In genomic region chr3:112769624-112770023, GRCh38 we compare ENCODE assay signal across 21 cellular contexts.
DNase-seq lines count a peak whose midpoint lies in the region; ATAC-seq, FAIRE-seq and TF ChIP-seq lines count a peak whose summit lies in the region.
"Had no signal": no experiment of that assay in that cellular context is flagged by ENCODE, and none has a peak within 500 bp of the region (broad histone marks: within the 10 kb centered on the region; RNA-seq: fewer than 3 reads in every experiment).

No MANE protein-coding gene starts in this region.

- H3K9ac ChIP-seq in KMS-11, result no peak overlapping the region
- no peak overlapping the region for H3K9ac ChIP-seq in H1 (replicated peaks in 1 of 4; ENCODE audit: extremely low read depth in 1 of 4, low read depth in 3 of 4, low read length in 3 of 4)

- FAIRE-seq in H1 (lab: Jason Lieb, UNC), result no peak

- CTCF ChIA-PET in activated CD4-positive, alpha-beta memory T cell treated with anti-CD3 and anti-CD28 coated beads for 36 hours (lab: Charles Lee), result interaction anchor here (0.6 to 1.5 kb wide), 4 partner anchors 29 to 209 kb away, joined by 3 to 7 read pairs (median 4); no protein-coding TSS in a partner anchor
- CTCF ChIA-PET in activated CD4-positive, alpha-beta memory T cell treated with anti-CD3 and anti-CD28 coated beads, Interleukin-2, amount 10 ng/mL, durations not matched to agents 7 days and 5 days (lab: Charles Lee), result interaction anchor here (0.8 to 1.2 kb wide), 2 partner anchors 10 to 35 kb away, joined by 3 to 4 read pairs; no protein-coding TSS in a partner anchor
- CTCF ChIA-PET in H1 (lab: Charles Lee; ENCODE audit: partially characterized antibody), result interaction anchor here (1.3 kb wide), 1 partner anchor 35 kb away, joined by 3 read pairs; no protein-coding TSS in a partner anchor

- H2BK15ac ChIP-seq in H1 (ENCODE audit: low read length), result no peak overlapping the region

- no peak for TF ChIP-seq RAD21 in H1 (IDR thresholded peaks at IDR 0.05 in 1 of 2, conservative IDR thresholded peaks at IDR 0.05 in 1 of 2; ENCODE audit: low read depth in 2 of 2, low read length in 2 of 2)

- no peak overlapping the region for H2BK20ac ChIP-seq in H1 (ENCODE audit: low read length)

- no peaks in the 10 kb centered on the region for H3K79me1 ChIP-seq in H1 (ENCODE audit: low read depth, low read length)

- H3K9me3 ChIP-seq in H1 (ENCODE audit: insufficient read depth in 2 of 2, low read depth in 1 of 2, low read length in 1 of 2) (no peaks in the 10 kb centered on the region), osteoblast (ENCODE audit: low read depth, low read length) (no peaks in the 10 kb centered on the region)
- H3K9me3 ChIP-seq: upper lobe of left lung had no signal

- no peak for ATAC-seq in HG03521 (IDR thresholded peaks at IDR 0.05; ENCODE audit: unreplicated experiment)
- ATAC-seq: CD8-positive, alpha-beta T cell; T-cell had no signal

- H2AK5ac ChIP-seq in H1 (ENCODE audit: low read depth, low read length), result no peak overlapping the region

- POLR2A ChIA-PET in activated CD4-positive, alpha-beta memory T cell treated with anti-CD3 and anti-CD28 coated beads for 36 hours (lab: Charles Lee), result no interaction called here
- POLR2A ChIA-PET in activated CD4-positive, alpha-beta memory T cell treated with anti-CD3 and anti-CD28 coated beads, Interleukin-2, amount 10 ng/mL, durations not matched to agents 7 days and 5 days (lab: Charles Lee), result no interaction called here
- POLR2A ChIA-PET in H1 (lab: Charles Lee; ENCODE audit: partially characterized antibody), result no interaction called here

- H3K4me1 ChIP-seq in KMS-11 (ENCODE audit: low read depth, poor library complexity, severe bottlenecking) (peaks cover 56% of the 10 kb centered on the region), H1 (replicated peaks in 1 of 4; ENCODE audit: control insufficient read depth in 3 of 4, insufficient read depth in 4 of 4, low read length in 3 of 4) (peaks cover 0 to 2% (median 1%) of the 10 kb centered on the region in 4 experiments; a peak in 2 of 7 replicates), osteoblast (ENCODE audit: insufficient read depth, low read length) (peaks cover 31% of the 10 kb centered on the region)

- no peak for TF ChIP-seq POLR2A in H1 (IDR thresholded peaks at IDR 0.05; ENCODE audit: control extremely low read depth in 1 of 2, low read depth in 2 of 2, low read length in 2 of 2)

- no peak for TF ChIP-seq EP300 in H1 (IDR thresholded peaks at IDR 0.05; ENCODE audit: borderline replicate concordance in 1 of 2, low read depth in 2 of 2, low read length in 2 of 2)

- H2BK5ac ChIP-seq in H1 (ENCODE audit: low read depth, low read length), result no peak overlapping the region

- DNase-seq in activated CD4-positive, alpha-beta memory T cell treated with anti-CD3 and anti-CD28 coated beads for 36 hours, result no peak
- DNase-seq in activated CD4-positive, alpha-beta memory T cell treated with anti-CD3 and anti-CD28 coated beads, Interleukin-2, amount 10 ng/mL, durations not matched to agents 7 days and 5 days, result no peak
- DNase-seq in H1 (ENCODE audit: low read depth in 1 of 2, low spot score in 2 of 2) (no peak), osteoblast (ENCODE audit: insufficient read length, low spot score, missing footprints) (peak; percentile 89), NCI-H226 (no peak), NCI-H526 treated with DMSO at 0.1 percent for 48 hours (lab: John Stamatoyannopoulos, UW) (no peak)
- DNase-seq: CD8-positive, alpha-beta T cell; central memory CD4-positive, alpha-beta T cell; DMS79 treated with DMSO at 0.1 percent for 48 hours; glutamatergic neuron; NCI-H774; T-cell; upper lobe of left lung; WERI-Rb-1 had no signal

- TF ChIP-seq CTCF in KMS-11 (conservative IDR thresholded peaks at IDR 0.05; ENCODE audit: low read depth, low read length), result no peak
- TF ChIP-seq CTCF in H1 (IDR thresholded peaks at IDR 0.05; ENCODE audit: control extremely low read depth in 1 of 3, insufficient read depth in 1 of 3, low read depth in 1 of 3, low read length in 3 of 3), result no peak
- no peak for TF ChIP-seq CTCF in osteoblast (IDR thresholded peaks at IDR 0.05; ENCODE audit: extremely low read depth, low read depth, low read length)

- H4K91ac ChIP-seq in H1 (replicated peaks; ENCODE audit: insufficient read length, low read length), result no peak overlapping the region

- H3K27me3 ChIP-seq in KMS-11 (ENCODE audit: insufficient read depth, low read depth) (no peaks in the 10 kb centered on the region), H1 (replicated peaks in 1 of 4; ENCODE audit: control insufficient read depth in 3 of 4, extremely low read depth in 1 of 4, insufficient read depth in 3 of 4, low read length in 3 of 4) (no peaks in the 10 kb centered on the region), osteoblast (ENCODE audit: insufficient read depth, low read length) (no peaks in the 10 kb centered on the region)
- H3K27me3 ChIP-seq: upper lobe of left lung had no signal

- H3K36me3 Mint-ChIP-seq in activated CD4-positive, alpha-beta memory T cell treated with anti-CD3 and anti-CD28 coated beads for 36 hours, result no peaks in the 10 kb centered on the region
- peaks cover 5% of the 10 kb centered on the region for H3K36me3 Mint-ChIP-seq in activated CD4-positive, alpha-beta memory T cell treated with anti-CD3 and anti-CD28 coated beads, Interleukin-2, amount 10 ng/mL, durations not matched to agents 7 days and 5 days (ENCODE audit: low read depth)
- H3K36me3 Mint-ChIP-seq: CD8-positive, alpha-beta T cell; IgD-negative memory B cell; natural killer cell treated with Interleukin-12 subunit alpha and Interleukin-12 subunit beta and Interleukin-15 and Interleukin-18, amount 100 ng/mL, for 72 hours; stimulated activated naive B cell treated with anti-CD40 and anti-IgM and Interleukin-4, amounts not matched to agents 10 μg/mL and 1 μg/mL and 100 μg/mL, for 72 hours; T-cell had no signal

- no peaks in the 10 kb centered on the region for H3K27me3 Mint-ChIP-seq in activated CD4-positive, alpha-beta memory T cell treated with anti-CD3 and anti-CD28 coated beads for 36 hours
- no peaks in the 10 kb centered on the region for H3K27me3 Mint-ChIP-seq in activated CD4-positive, alpha-beta memory T cell treated with anti-CD3 and anti-CD28 coated beads, Interleukin-2, amount 10 ng/mL, durations not matched to agents 7 days and 5 days
- H3K27me3 Mint-ChIP-seq: activated naive CD8-positive, alpha-beta T cell treated with anti-CD3 and anti-CD28 coated beads, Interleukin-2, amount 50 U/mL, for 24 hours; IgD-negative memory B cell; natural killer cell treated with Interleukin-12 subunit alpha and Interleukin-12 subunit beta and Interleukin-15 and Interleukin-18, amount 100 ng/mL, for 72 hours; stimulated activated naive B cell treated with anti-CD40 and anti-IgM and Interleukin-4, amounts not matched to agents 10 μg/mL and 1 μg/mL and 100 μg/mL, for 72 hours; T-cell had no signal

- no peak overlapping the region for H3K18ac ChIP-seq in H1 (ENCODE audit: extremely low read depth, low read length)

- no peak overlapping the region for H4K5ac ChIP-seq in H1 (ENCODE audit: insufficient read length, low read depth, low read length)

- H3K4me2 ChIP-seq in KMS-11 (0 out of 2 replicates have a peak overlapping the region, but pooled peaks have one; percentile 5), H1 (ENCODE audit: insufficient read depth in 1 of 2, low read depth in 2 of 2, low read length in 2 of 2) (no peak overlapping the region; a peak in 1 of 4 replicates), osteoblast (ENCODE audit: insufficient read depth, low read length) (peak overlapping the region; percentile 29)
- H3K4me2 ChIP-seq: smooth muscle cell had no signal

- H3K23me2 ChIP-seq in H1 (ENCODE audit: low read depth, low read length), result no peaks in the 10 kb centered on the region; the same call in 1 of the 2 replicates

- H3K14ac ChIP-seq in H1 (ENCODE audit: insufficient read length), result no peak overlapping the region

- H3K36me3 ChIP-seq in KMS-11 (ENCODE audit: insufficient read depth), result no peaks in the 10 kb centered on the region
- no peaks in the 10 kb centered on the region for H3K36me3 ChIP-seq in H1 (ENCODE audit: control insufficient read depth in 2 of 4, insufficient read depth in 4 of 4, low read length in 3 of 4)
- no peaks in the 10 kb centered on the region for H3K36me3 ChIP-seq in osteoblast (ENCODE audit: insufficient read depth, low read length)
- H3K36me3 ChIP-seq: upper lobe of left lung, WERI-Rb-1 had no signal

- H3K23ac ChIP-seq in H1 (ENCODE audit: insufficient read length), result no peak overlapping the region

- H2BK12ac ChIP-seq in H1 (ENCODE audit: low read depth, low read length), result no peak overlapping the region

- peak overlapping the region; percentile 88 for H3K27ac Mint-ChIP-seq in activated CD4-positive, alpha-beta memory T cell treated with anti-CD3 and anti-CD28 coated beads for 36 hours
- H3K27ac Mint-ChIP-seq in activated CD4-positive, alpha-beta memory T cell treated with anti-CD3 and anti-CD28 coated beads, Interleukin-2, amount 10 ng/mL, durations not matched to agents 7 days and 5 days, result no peak overlapping the region
- H3K27ac Mint-ChIP-seq: activated naive CD8-positive, alpha-beta T cell treated with anti-CD3 and anti-CD28 coated beads, Interleukin-2, amount 50 U/mL, for 24 hours; CD8-positive, alpha-beta T cell; stimulated activated naive B cell treated with anti-CD40 and anti-IgM and Interleukin-4, amounts not matched to agents 10 μg/mL and 1 μg/mL and 100 μg/mL, for 72 hours; T-cell had no signal

- H3K27ac ChIP-seq in KMS-11 (no peak overlapping the region), H1 (ENCODE audit: low read depth, low read length) (no peak overlapping the region), osteoblast (ENCODE audit: low read depth, low read length) (peak overlapping the region; percentile 87)
- H3K27ac ChIP-seq: upper lobe of left lung, WERI-Rb-1 had no signal

- H3K4me3 Mint-ChIP-seq in activated CD4-positive, alpha-beta memory T cell treated with anti-CD3 and anti-CD28 coated beads for 36 hours, result peak overlapping the region; percentile 12
- no peak overlapping the region for H3K4me3 Mint-ChIP-seq in activated CD4-positive, alpha-beta memory T cell treated with anti-CD3 and anti-CD28 coated beads, Interleukin-2, amount 10 ng/mL, durations not matched to agents 7 days and 5 days
- H3K4me3 Mint-ChIP-seq: activated naive CD8-positive, alpha-beta T cell treated with anti-CD3 and anti-CD28 coated beads, Interleukin-2, amount 50 U/mL, for 24 hours; CD8-positive, alpha-beta T cell; natural killer cell treated with Interleukin-12 subunit alpha and Interleukin-12 subunit beta and Interleukin-15 and Interleukin-18, amount 100 ng/mL, for 72 hours; stimulated activated naive B cell treated with anti-CD40 and anti-IgM and Interleukin-4, amounts not matched to agents 10 μg/mL and 1 μg/mL and 100 μg/mL, for 72 hours; T-cell had no signal

- peaks cover 45% of the 10 kb centered on the region for H3K4me1 Mint-ChIP-seq in activated CD4-positive, alpha-beta memory T cell treated with anti-CD3 and anti-CD28 coated beads for 36 hours (ENCODE audit: low read depth)
- H3K4me1 Mint-ChIP-seq in activated CD4-positive, alpha-beta memory T cell treated with anti-CD3 and anti-CD28 coated beads, Interleukin-2, amount 10 ng/mL, durations not matched to agents 7 days and 5 days, result peaks cover 47% of the 10 kb centered on the region

- no peak overlapping the region for H3K4ac ChIP-seq in H1 (replicated peaks; ENCODE audit: insufficient read length, low read depth, low read length)

- no peaks in the 10 kb centered on the region for H3K9me3 Mint-ChIP-seq in activated CD4-positive, alpha-beta memory T cell treated with anti-CD3 and anti-CD28 coated beads for 36 hours
- H3K9me3 Mint-ChIP-seq in activated CD4-positive, alpha-beta memory T cell treated with anti-CD3 and anti-CD28 coated beads, Interleukin-2, amount 10 ng/mL, durations not matched to agents 7 days and 5 days, result peaks cover 3% of the 10 kb centered on the region
- H3K9me3 Mint-ChIP-seq: activated naive CD8-positive, alpha-beta T cell treated with anti-CD3 and anti-CD28 coated beads, Interleukin-2, amount 50 U/mL, for 24 hours; CD8-positive, alpha-beta T cell; IgD-negative memory B cell; natural killer cell treated with Interleukin-12 subunit alpha and Interleukin-12 subunit beta and Interleukin-15 and Interleukin-18, amount 100 ng/mL, for 72 hours; T-cell had no signal

- H4K8ac ChIP-seq in H1 (ENCODE audit: extremely low read depth, insufficient read depth, low read length), result no peak overlapping the region

- no peak overlapping the region for H2BK120ac ChIP-seq in H1 (replicated peaks; ENCODE audit: low read depth, low read length)

- no peak overlapping the region for H3K56ac ChIP-seq in H1 (replicated peaks; ENCODE audit: insufficient read length, low read depth, low read length)

- H4K20me1 ChIP-seq in KMS-11 (ENCODE audit: insufficient read depth) (no peaks in the 10 kb centered on the region), H1 (replicated peaks in 1 of 2; ENCODE audit: control insufficient read depth in 1 of 2, insufficient read depth in 2 of 2, low read length in 2 of 2) (no peaks in the 10 kb centered on the region), osteoblast (ENCODE audit: insufficient read depth, low read length) (no peaks in the 10 kb centered on the region)

- intact Hi-C loops in activated CD4-positive, alpha-beta memory T cell treated with anti-CD3 and anti-CD28 coated beads for 36 hours (cut with micrococcal nuclease), result loop anchor here (1.0 to 5.0 kb wide), 3 partner anchors 30 to 204 kb away; no protein-coding TSS in a partner anchor

- H3K79me2 ChIP-seq in KMS-11 (ENCODE audit: insufficient read depth, low read depth) (no peaks in the 10 kb centered on the region), H1 (ENCODE audit: control insufficient read depth in 1 of 2, insufficient read depth in 2 of 2, low read length in 2 of 2) (no peaks in the 10 kb centered on the region), osteoblast (ENCODE audit: insufficient read depth, low read length) (no peaks in the 10 kb centered on the region)

- H2AFZ ChIP-seq in KMS-11 (ENCODE audit: low read depth), result peak overlapping the region; percentile 12; the same call in 1 of the 2 replicates
- 0 out of 2 replicates have a peak overlapping the region, but pooled peaks have one; percentile 15 for H2AFZ ChIP-seq in H1 (ENCODE audit: low read length)
- H2AFZ ChIP-seq in osteoblast (ENCODE audit: low read length), result no peak overlapping the region

- H3K4me3 ChIP-seq in KMS-11 (IDR thresholded peaks at IDR 0.05; ENCODE audit: insufficient read depth, low read depth, low read length) (no peak overlapping the region), H1 (ENCODE audit: extremely low read depth in 1 of 4, insufficient read depth in 2 of 4, low read depth in 3 of 4, low read length in 4 of 4) (no peak overlapping the region), osteoblast (ENCODE audit: insufficient read depth, low read length) (no peak overlapping the region)
- H3K4me3 ChIP-seq: smooth muscle cell, upper lobe of left lung had no signal

Comparison
In these comparisons a context has a peak if more than half of its experiments do, and no peak if none do; other contexts are left out.
1. H3K4me2 ChIP-seq: peak in KMS-11 (single experiment) and osteoblast (single experiment); none in H1 (0 of 2).